ENCODE assay signal across 22 cellular contexts in the genomic region with DNA sequence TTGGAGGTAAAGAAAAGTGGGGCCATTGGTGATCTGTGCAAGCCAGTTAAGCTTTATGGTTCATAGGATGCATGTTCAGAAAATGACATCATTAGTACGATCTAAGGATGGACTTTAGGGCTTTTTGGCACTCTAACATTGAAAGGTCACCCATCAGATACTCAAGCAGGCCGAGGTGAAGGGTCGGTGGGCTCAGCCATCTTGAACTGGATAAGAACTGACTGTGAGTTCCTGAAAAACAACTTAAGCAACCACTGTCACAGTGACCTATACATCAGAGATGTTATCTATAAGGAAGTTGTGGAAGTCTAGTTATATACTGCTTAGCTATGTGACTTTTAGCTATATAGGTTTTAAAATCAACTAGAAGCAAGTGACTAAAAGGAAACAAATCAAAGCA. TPM values are rescaled to one million over a fixed set of nuclear protein-coding genes. Genes with fewer than 3 reads are reported as not detected.
DNase-seq lines count a peak whose midpoint lies in the region; ATAC-seq, FAIRE-seq and TF ChIP-seq lines count a peak whose summit lies in the region.
"Had no signal": no experiment of that assay in that cellular context is flagged by ENCODE, and none has a peak within 500 bp of the region (broad histone marks: within the 10 kb centered on the region; RNA-seq: fewer than 3 reads in every experiment).

No MANE protein-coding gene starts in this region.

- dilution Hi-C loops in mammary epithelial cell (cut with HindIII; ENCODE audit: low sequenced_read_pairs) = no loop called here

- H3K79me2 ChIP-seq in mammary epithelial cell (ENCODE audit: insufficient read depth, low read length) = no peaks in the 10 kb centered on the region

- CTCF ChIA-PET in mammary epithelial cell (lab: Charles Lee; ENCODE audit: low non-redundant PET) = no interaction called here

- no peak for FAIRE-seq in D721Med (lab: Jason Lieb, UNC)
- FAIRE-seq: astrocyte, TTC549 had no signal

- TF ChIP-seq CTCF in C4-2B (conservative IDR thresholded peaks at IDR 0.05) (no peak), HL-60 (IDR thresholded peaks at IDR 0.05; ENCODE audit: insufficient read depth, low read length) (no peak), D721Med (IDR thresholded peaks at IDR 0.05; ENCODE audit: insufficient read depth, missing control alignments) (no peak), mammary epithelial cell (conservative IDR thresholded peaks at IDR 0.05 in 1 of 2, IDR thresholded peaks at IDR 0.05 in 1 of 2; ENCODE audit: extremely low read depth in 1 of 2, insufficient read depth in 1 of 2, low read depth in 1 of 2, low read length in 2 of 2) (no peak)

- H3K4me1 ChIP-seq in mammary epithelial cell (ENCODE audit: insufficient read depth, low read length) = peaks cover 8% of the 10 kb centered on the region
- H3K4me1 ChIP-seq: uterus had no signal

- no peak overlapping the region for H3K4me3 Mint-ChIP-seq in central memory CD8-positive, alpha-beta T cell
- H3K4me3 Mint-ChIP-seq: activated CD4-positive, alpha-beta T cell treated with anti-CD3 and anti-CD28 coated beads, Interleukin-2, amount 10 ng/mL, durations not matched to agents 7 days and 5 days; activated naive CD4-positive, alpha-beta T cell treated with anti-CD3 and anti-CD28 coated beads, Interleukin-2, amount 50 U/mL, for 24 hours; H9; IgD-negative memory B cell had no signal

- H3K4me3 ChIP-seq in HL-60 (replicated peaks; ENCODE audit: insufficient read depth, low read length) (no peak overlapping the region), mammary epithelial cell (replicated peaks in 1 of 3; ENCODE audit: insufficient read depth in 1 of 3, low read depth in 2 of 3, low read length in 3 of 3) (no peak overlapping the region)
- H3K4me3 ChIP-seq: uterus had no signal

- ATAC-seq in central memory CD8-positive, alpha-beta T cell (replicated peaks; ENCODE audit: extremely low read depth, poor library complexity, severe bottlenecking) = peak; percentile 46
- ATAC-seq: Panc1 had no signal

- 63% methylated on average over 3 of the region's 3 CpGs for WGBS in mammary epithelial cell (ENCODE audit: low coverage, missing lambda C conversion rate)

- no peaks in the 10 kb centered on the region for H3K27me3 ChIP-seq in HL-60 (ENCODE audit: insufficient read depth, poor library complexity, severe bottlenecking)
- H3K27me3 ChIP-seq in mammary epithelial cell (ENCODE audit: insufficient read depth, low read length) = no peaks in the 10 kb centered on the region
- H3K27me3 ChIP-seq: uterus had no signal

- H3K27ac Mint-ChIP-seq in central memory CD8-positive, alpha-beta T cell (ENCODE audit: low read depth) = no peak overlapping the region
- H3K27ac Mint-ChIP-seq: activated naive CD4-positive, alpha-beta T cell treated with anti-CD3 and anti-CD28 coated beads, Interleukin-2, amount 50 U/mL, for 24 hours; H9; IgD-negative memory B cell had no signal

- intact Hi-C loops in mammary epithelial cell (cut with micrococcal nuclease) = no loop called here

- no peaks in the 10 kb centered on the region for H3K36me3 Mint-ChIP-seq in central memory CD8-positive, alpha-beta T cell (ENCODE audit: insufficient read depth)
- H3K36me3 Mint-ChIP-seq: activated naive CD4-positive, alpha-beta T cell treated with anti-CD3 and anti-CD28 coated beads, Interleukin-2, amount 50 U/mL, for 24 hours; IgD-negative memory B cell had no signal

- no peak overlapping the region for H3K9ac ChIP-seq in mammary epithelial cell (ENCODE audit: insufficient read depth, low read length)
- H3K9ac ChIP-seq: SK-N-SH had no signal

- no peaks in the 10 kb centered on the region for H3K27me3 Mint-ChIP-seq in central memory CD8-positive, alpha-beta T cell
- H3K27me3 Mint-ChIP-seq: activated CD4-positive, alpha-beta T cell treated with anti-CD3 and anti-CD28 coated beads, Interleukin-2, amount 10 ng/mL, durations not matched to agents 7 days and 5 days; activated naive CD4-positive, alpha-beta T cell treated with anti-CD3 and anti-CD28 coated beads, Interleukin-2, amount 50 U/mL, for 24 hours; IgD-negative memory B cell had no signal

- no peaks in the 10 kb centered on the region for H3K9me3 ChIP-seq in mammary epithelial cell (replicated peaks; ENCODE audit: insufficient read depth, low read length)
- H3K9me3 ChIP-seq: SK-N-SH, uterus had no signal

- no peak overlapping the region for H2AFZ ChIP-seq in mammary epithelial cell (ENCODE audit: low read depth, low read length)

- H3K36me3 ChIP-seq in mammary epithelial cell (ENCODE audit: insufficient read depth, low read length) = no peaks in the 10 kb centered on the region
- H3K36me3 ChIP-seq: uterus had no signal

- no peaks in the 10 kb centered on the region for H4K20me1 ChIP-seq in mammary epithelial cell (ENCODE audit: insufficient read depth, low read length)

- peak; percentile 24 to 31 for DNase-seq in HL-60 (ENCODE audit: low read depth in 1 of 2, low spot score in 1 of 2)
- DNase-seq in SIG-M5 (lab: John Stamatoyannopoulos, UW) = peak; percentile 68
- DNase-seq in central memory CD8-positive, alpha-beta T cell (ENCODE audit: low spot score in 2 of 2) = no peak
- no peak for DNase-seq in activated T-cell treated with anti-CD3 and anti-CD28 coated beads, Interleukin-2, amount 50 U/mL, for 48 hours
- no peak for DNase-seq in D721Med (ENCODE audit: insufficient read length, low spot score)
- no peak for DNase-seq in NCI-H1105 (lab: John Stamatoyannopoulos, UW)
- no peak for DNase-seq in mammary epithelial cell
- DNase-seq: activated CD4-positive, alpha-beta T cell treated with anti-CD3 and anti-CD28 coated beads, Interleukin-2, amount 10 ng/mL, durations not matched to agents 7 days and 5 days; C1 segment of cervical spinal cord; effector CD8-positive, alpha-beta T cell; glutamatergic neuron; H9; NCI-H1092; NCI-H69; SK-N-SH; uterus had no signal

- in situ Hi-C loops in mammary epithelial cell (cut with MboI; ENCODE audit: low sequenced_read_pairs in 2 of 2) = no loop called here

- no peaks in the 10 kb centered on the region for H3K9me3 Mint-ChIP-seq in central memory CD8-positive, alpha-beta T cell
- H3K9me3 Mint-ChIP-seq: activated CD4-positive, alpha-beta T cell treated with anti-CD3 and anti-CD28 coated beads, Interleukin-2, amount 10 ng/mL, durations not matched to agents 7 days and 5 days; activated naive CD4-positive, alpha-beta T cell treated with anti-CD3 and anti-CD28 coated beads, Interleukin-2, amount 50 U/mL, for 24 hours; H9; IgD-negative memory B cell had no signal

- peaks cover 6% of the 10 kb centered on the region for H3K4me1 Mint-ChIP-seq in central memory CD8-positive, alpha-beta T cell
- H3K4me1 Mint-ChIP-seq: activated naive CD4-positive, alpha-beta T cell treated with anti-CD3 and anti-CD28 coated beads, Interleukin-2, amount 50 U/mL, for 24 hours had no signal

- no peak overlapping the region for H3K4me2 ChIP-seq in mammary epithelial cell (ENCODE audit: insufficient read depth, low read depth, low read length)
- H3K4me2 ChIP-seq: SK-N-SH had no signal

- no TSS peak for BruUV-seq in mammary epithelial cell (replicated peaks; lab: Mats Ljungman, UMichigan)

- H3K27ac ChIP-seq in C4-2B (peak overlapping the region; percentile 40), HL-60 (replicated peaks) (no peak overlapping the region), mammary epithelial cell (ENCODE audit: insufficient read depth, low read depth, low read length) (no peak overlapping the region)
- H3K27ac ChIP-seq: uterus had no signal

RNA-seq across cellular contexts. Expression of a gene that starts 13.0 kb away (rescaled TPM):
- total RNA-seq in mammary epithelial cell = 100 to 1,000 TPM in 1 of 2 donors, 10 to 100 TPM in 1; 91.4 to 127 TPM
- polyA plus RNA-seq in mammary epithelial cell = 25.0 TPM
- polyA minus RNA-seq in mammary epithelial cell = 52.5 TPM

RNA-seq across cellular contexts. Expression of a gene that starts 46.9 kb away (rescaled TPM):
- 100 to 1,000 TPM; 258 to 274 TPM for total RNA-seq in mammary epithelial cell
- polyA plus RNA-seq in mammary epithelial cell = 504 TPM
- polyA minus RNA-seq in mammary epithelial cell = 615 TPM

Comparison
In these comparisons a context has a peak if more than half of its experiments do, and no peak if none do; other contexts are left out.
1. DNase-seq: peak in HL-60 (2 of 2) and SIG-M5 (single experiment); none in central memory CD8-positive, alpha-beta T cell (0 of 2), activated T-cell treated with anti-CD3 and anti-CD28 coated beads, Interleukin-2, amount 50 U/mL, for 48 hours (0 of 2), D721Med (single experiment), NCI-H1105 (single experiment) and mammary epithelial cell (single experiment).